ENCODE assay signal across 1 cellular context in genomic region chr11:86952221-86952875, GRCh38.
TF ChIP-seq lines count a peak whose summit lies in the region.

No MANE protein-coding gene starts in this region.

TF ChIP-seq in GM23338, 12 proteins besides CTCF, POLR2A, EP300 and RAD21 (continued from another document):
- TF ChIP-seq ZNF462 (CRISPR knock-in tag; IDR thresholded peaks at IDR 0.05) (no peak), EZH2phosphoT487 (IDR thresholded peaks at IDR 0.05; ENCODE audit: unreplicated experiment) (no peak), EZH2 (IDR thresholded peaks at IDR 0.05; ENCODE audit: low read depth, unreplicated experiment) (no peak), STAT1 (IDR thresholded peaks at IDR 0.05; ENCODE audit: unreplicated experiment) (no peak), ETS1 (IDR thresholded peaks at IDR 0.05) (no peak), REST (IDR thresholded peaks at IDR 0.05; ENCODE audit: unreplicated experiment) (no peak), ZNF331 (CRISPR knock-in tag; IDR thresholded peaks at IDR 0.05; ENCODE audit: low read depth) (no peak), NANOG (IDR thresholded peaks at IDR 0.05; ENCODE audit: borderline replicate concordance) (no peak), POLR2AphosphoS5 (IDR thresholded peaks at IDR 0.05; ENCODE audit: low read depth) (no peak)
